Comparison of ENCODE assay signal across 15 cellular contexts in genomic region chr6:90583783-90584481, GRCh38. TPM values are rescaled to one million over a fixed set of nuclear protein-coding genes. Genes with fewer than 3 reads are reported as not detected.
A peak's percentile ranks its signal among the peaks of the same experiment; 100 is the strongest.
DNase-seq lines count a peak whose midpoint lies in the region; ATAC-seq, FAIRE-seq and TF ChIP-seq lines count a peak whose summit lies in the region.
"Had no signal": no experiment of that assay in that cellular context is flagged by ENCODE, and none has a peak within 500 bp of the region (broad histone marks: within the 10 kb centered on the region; RNA-seq: fewer than 3 reads in every experiment).

No MANE protein-coding gene starts in this region.

- peaks cover 24% of the 10 kb centered on the region for H3K4me1 ChIP-seq in PC-3 (ENCODE audit: insufficient read depth, low read length)
- H3K4me1 ChIP-seq in endothelial cell of umbilical vein (ENCODE audit: control insufficient read depth, extremely low read depth, insufficient read depth, low read length): peaks cover 22% of the 10 kb centered on the region
- peaks cover 24% of the 10 kb centered on the region for H3K4me1 ChIP-seq in smooth muscle cell (ENCODE audit: low read depth)

- H3K36me3 Mint-ChIP-seq in activated T-cell treated with anti-CD3 and anti-CD28 coated beads, Interleukin-2, amount 50 U/mL, for 24 hours (ENCODE audit: low read depth): peaks cover 37% of the 10 kb centered on the region

- peaks cover 7% of the 10 kb centered on the region for H3K27me3 Mint-ChIP-seq in activated T-cell treated with anti-CD3 and anti-CD28 coated beads, Interleukin-2, amount 50 U/mL, for 24 hours

- BruUV-seq in PC-3 (replicated peaks; lab: Mats Ljungman, UMichigan): no TSS peak
- BruUV-seq in endothelial cell of umbilical vein (replicated peaks; lab: Mats Ljungman, UMichigan): no TSS peak

- no peaks in the 10 kb centered on the region for H3K9me3 Mint-ChIP-seq in activated T-cell treated with anti-CD3 and anti-CD28 coated beads, Interleukin-2, amount 50 U/mL, for 24 hours

- H3K4me1 Mint-ChIP-seq in activated T-cell treated with anti-CD3 and anti-CD28 coated beads, Interleukin-2, amount 50 U/mL, for 24 hours (ENCODE audit: low read depth): peaks cover 67% of the 10 kb centered on the region

- TF ChIP-seq CTCF in PC-3 (conservative IDR thresholded peaks at IDR 0.05; ENCODE audit: low read depth, low read length): no peak
- TF ChIP-seq CTCF in endothelial cell of umbilical vein (IDR thresholded peaks at IDR 0.05; ENCODE audit: extremely low read depth in 1 of 2, insufficient read depth in 1 of 2, low read depth in 1 of 2, low read length in 2 of 2): no peak
- TF ChIP-seq CTCF in smooth muscle cell (IDR thresholded peaks at IDR 0.05; ENCODE audit: borderline replicate concordance, insufficient read depth, poor library complexity, severe bottlenecking): no peak

- TF ChIP-seq POLR2A in endothelial cell of umbilical vein (IDR thresholded peaks at IDR 0.05; ENCODE audit: low read depth, low read length): no peak

- dilution Hi-C loops in endothelial cell of umbilical vein (cut with MboI; ENCODE audit: extremely low pct_ligation_motif_present, low sequenced_read_pairs): no loop called here

- H3K9me3 ChIP-seq in PC-3 (ENCODE audit: low read length): no peaks in the 10 kb centered on the region
- no peaks in the 10 kb centered on the region for H3K9me3 ChIP-seq in endothelial cell of umbilical vein (replicated peaks; ENCODE audit: control insufficient read depth, insufficient read depth, low read length)
- no peaks in the 10 kb centered on the region for H3K9me3 ChIP-seq in smooth muscle cell (replicated peaks; ENCODE audit: low read depth)
- H3K9me3 ChIP-seq: sigmoid colon, upper lobe of right lung had no signal

- H3K4me2 ChIP-seq in PC-3 (ENCODE audit: low read length) (peak overlapping the region; percentile 96), endothelial cell of umbilical vein (ENCODE audit: insufficient read depth, low read length) (peak overlapping the region; percentile 98), smooth muscle cell (peak overlapping the region; percentile 98)

- no peak for DNase-seq in activated T-cell treated with anti-CD3 and anti-CD28 coated beads, Interleukin-2, amount 50 U/mL, for 24 hours
- DNase-seq in activated T-cell treated with anti-CD3 and anti-CD28 coated beads, Interleukin-2, amount 50 U/mL, for 48 hours: no peak
- DNase-seq in PC-3 (no peak), endothelial cell of umbilical vein (ENCODE audit: low read depth, low spot score) (no peak), smooth muscle cell (lab: John Stamatoyannopoulos, UW; ENCODE audit: unreplicated experiment) (no peak), left cardiac atrium (no peak), COLO829 (ENCODE audit: low spot score) (no peak)
- DNase-seq: cerebellar nuclear complex, H9, midbrain, NCI-H510A treated with DMSO at 0.1 percent for 48 hours, sigmoid colon, upper lobe of right lung had no signal

- H3K9ac ChIP-seq in PC-3 (ENCODE audit: low read length) (no peak overlapping the region), endothelial cell of umbilical vein (replicated peaks; ENCODE audit: extremely low read depth, insufficient read depth, low read length) (no peak overlapping the region), smooth muscle cell (ENCODE audit: low read depth) (no peak overlapping the region)

- H3K9me1 ChIP-seq in endothelial cell of umbilical vein (replicated peaks; ENCODE audit: control insufficient read depth, extremely low read depth, insufficient read depth, low read length): no peaks in the 10 kb centered on the region

- POLR2A ChIA-PET in PC-3 (lab: Charles Lee; ENCODE audit: unreplicated experiment) (no interaction called here), endothelial cell of umbilical vein (lab: Charles Lee) (no interaction called here)

- FAIRE-seq in endothelial cell of umbilical vein (lab: Jason Lieb, UNC): no peak

- no peak overlapping the region for H3K27ac ChIP-seq in PC-3 (ENCODE audit: low read length)
- H3K27ac ChIP-seq in endothelial cell of umbilical vein (ENCODE audit: insufficient read depth, low read depth, low read length): no peak overlapping the region
- H3K27ac ChIP-seq in smooth muscle cell (ENCODE audit: low read depth): peak overlapping the region; percentile 0
- H3K27ac ChIP-seq: sigmoid colon, upper lobe of right lung had no signal

- H3K27me3 ChIP-seq in PC-3 (ENCODE audit: low read length) (no peaks in the 10 kb centered on the region), endothelial cell of umbilical vein (ENCODE audit: control insufficient read depth in 2 of 2, insufficient read depth in 2 of 2, low read length in 2 of 2) (peaks cover 2% of the 10 kb centered on the region in 2 experiments), smooth muscle cell (ENCODE audit: low read depth) (no peaks in the 10 kb centered on the region)
- H3K27me3 ChIP-seq: sigmoid colon, upper lobe of right lung had no signal

- peaks cover 23% of the 10 kb centered on the region for H4K20me1 ChIP-seq in PC-3 (ENCODE audit: low read length)
- H4K20me1 ChIP-seq in endothelial cell of umbilical vein (replicated peaks; ENCODE audit: control insufficient read depth, extremely low read depth, insufficient read depth, low read length): peaks cover 2% of the 10 kb centered on the region
- H4K20me1 ChIP-seq in smooth muscle cell (ENCODE audit: low read depth): peaks cover 70% of the 10 kb centered on the region

- H3K4me3 ChIP-seq in PC-3 (ENCODE audit: low read length): peak overlapping the region; percentile 98; the same call in 1 of the 2 replicates
- H3K4me3 ChIP-seq in endothelial cell of umbilical vein (replicated peaks in 1 of 3; ENCODE audit: insufficient read depth in 1 of 3, low read depth in 1 of 3, low read length in 3 of 3): no peak overlapping the region
- H3K4me3 ChIP-seq in smooth muscle cell: peak overlapping the region; percentile 95
- H3K4me3 ChIP-seq: sigmoid colon, upper lobe of right lung had no signal

- peak overlapping the region; percentile 82 for H3K27ac Mint-ChIP-seq in activated T-cell treated with anti-CD3 and anti-CD28 coated beads, Interleukin-2, amount 50 U/mL, for 24 hours
- H3K27ac Mint-ChIP-seq: H9 had no signal

- H3K79me2 ChIP-seq in PC-3 (ENCODE audit: low read length): peaks cover 80% of the 10 kb centered on the region
- H3K79me2 ChIP-seq in endothelial cell of umbilical vein (ENCODE audit: control insufficient read depth, insufficient read depth, low read length): peaks cover 70% of the 10 kb centered on the region
- H3K79me2 ChIP-seq in smooth muscle cell (ENCODE audit: low read depth): peaks cover 76% of the 10 kb centered on the region

- peak overlapping the region; percentile 98 for H3K4me3 Mint-ChIP-seq in activated T-cell treated with anti-CD3 and anti-CD28 coated beads, Interleukin-2, amount 50 U/mL, for 24 hours

- no peaks in the 10 kb centered on the region for H3K9me2 ChIP-seq in PC-3 (replicated peaks; ENCODE audit: low read length)

- H3K36me3 ChIP-seq in PC-3 (ENCODE audit: low read depth, low read length) (no peaks in the 10 kb centered on the region), endothelial cell of umbilical vein (ENCODE audit: control insufficient read depth in 2 of 2, extremely low read depth in 1 of 2, insufficient read depth in 2 of 2, low read length in 2 of 2) (no peaks in the 10 kb centered on the region), smooth muscle cell (ENCODE audit: low read depth) (no peaks in the 10 kb centered on the region)
- H3K36me3 ChIP-seq: sigmoid colon, upper lobe of right lung had no signal

- no peak for ATAC-seq in PC-3
- ATAC-seq in left cardiac atrium: no peak
- no peak for ATAC-seq in HG02588 (IDR thresholded peaks at IDR 0.05; ENCODE audit: unreplicated experiment)
- ATAC-seq: Right ventricle myocardium inferior, upper lobe of right lung had no signal

- intact Hi-C loops in PC-3 (cut with micrococcal nuclease): no loop called here
- intact Hi-C loops in endothelial cell of umbilical vein (cut with micrococcal nuclease): loop anchor here (5.0 to 10.0 kb wide), 2 partner anchors 297 to 1619 kb away; partner anchors contain the start of gene RNGTT
- intact Hi-C loops in left cardiac atrium (cut with DNase I): no loop called here

- CTCF ChIA-PET in PC-3 (lab: Charles Lee) (no interaction called here), endothelial cell of umbilical vein (lab: Charles Lee) (interaction anchor here (0.9 to 1.0 kb wide), 2 partner anchors 9 to 82 kb away, joined by 3 read pairs; no protein-coding TSS in a partner anchor)

- H2AFZ ChIP-seq in PC-3 (ENCODE audit: low read length): no peak overlapping the region
- no peak overlapping the region for H2AFZ ChIP-seq in endothelial cell of umbilical vein (ENCODE audit: low read depth, low read length)
- no peak overlapping the region for H2AFZ ChIP-seq in smooth muscle cell (ENCODE audit: low read depth)

- H3F3A ChIP-seq in PC-3 (ENCODE audit: low read length, unreplicated experiment) (no peaks in the 10 kb centered on the region), smooth muscle cell (ENCODE audit: low read depth) (no peaks in the 10 kb centered on the region)

TF ChIP-seq in endothelial cell of umbilical vein, 7 proteins besides CTCF, POLR2A, EP300 and RAD21:
- TF ChIP-seq JUN (IDR thresholded peaks at IDR 0.05; ENCODE audit: borderline replicate concordance, insufficient read depth, insufficient read length, low read depth) (no peak), POLR2AphosphoS5 (IDR thresholded peaks at IDR 0.05; ENCODE audit: insufficient read depth, low read depth, low read length) (no peak), EZH2 (IDR thresholded peaks at IDR 0.05; ENCODE audit: borderline replicate concordance, low read depth, low read length, severe bottlenecking) (no peak), FOS (IDR thresholded peaks at IDR 0.05; ENCODE audit: borderline replicate concordance, insufficient read depth, low read length) (no peak), GATA2 (IDR thresholded peaks at IDR 0.05; ENCODE audit: insufficient read depth, insufficient read length, low read depth, low read length) (no peak), MYC (IDR thresholded peaks at IDR 0.05; ENCODE audit: low read depth, low read length) (no peak)
- TF ChIP-seq, protein P1, sequence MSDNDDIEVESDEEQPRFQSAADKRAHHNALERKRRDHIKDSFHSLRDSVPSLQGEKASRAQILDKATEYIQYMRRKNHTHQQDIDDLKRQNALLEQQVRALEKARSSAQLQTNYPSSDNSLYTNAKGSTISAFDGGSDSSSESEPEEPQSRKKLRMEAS (IDR thresholded peaks at IDR 0.05; ENCODE audit: insufficient read depth, insufficient read length): no peak

RNA-seq across cellular contexts. Expression of gene MAP3K7, which starts 2.9 kb away (rescaled TPM):
- 14.0 and 17.1 TPM in 2 replicates for total RNA-seq in PC-3 (2014; rRNA removed)
- total RNA-seq in endothelial cell of umbilical vein: 24.5 and 25.6 TPM in 2 replicates
- 12.5 and 15.3 TPM in 2 replicates for polyA plus RNA-seq in endothelial cell of umbilical vein
- 14.6 and 15.5 TPM in 2 replicates for polyA plus RNA-seq in endothelial cell of umbilical vein (2011; cell fraction: cytosol; rRNA removed)
- polyA plus RNA-seq in endothelial cell of umbilical vein (2011; cell fraction: nucleus; rRNA removed): 40.5 and 55.2 TPM in 2 replicates
- 15.8 and 19.9 TPM in 2 replicates for polyA plus RNA-seq in endothelial cell of umbilical vein (2012)
- 22.4 and 24.9 TPM in 2 replicates for polyA minus RNA-seq in endothelial cell of umbilical vein
- polyA minus RNA-seq in endothelial cell of umbilical vein (2011; cell fraction: cytosol; rRNA and poly(A)+ RNA removed): 10.7 TPM
- polyA minus RNA-seq in endothelial cell of umbilical vein (2011; cell fraction: nucleus; rRNA and poly(A)+ RNA removed): 41.9 and 55.6 TPM in 2 replicates
- total RNA-seq in smooth muscle cell: 40.4 and 48.3 TPM in 2 replicates
- polyA plus RNA-seq in smooth muscle cell: 20.3 and 22.0 TPM in 2 replicates
- total RNA-seq in left cardiac atrium: 10 to 100 TPM; 14.0 to 17.1 TPM

Comparison
In these comparisons a context has a peak if more than half of its experiments do, and no peak if none do; other contexts are left out.
1. H3K4me3 ChIP-seq: peak in PC-3 (single experiment) and smooth muscle cell (single experiment); none in endothelial cell of umbilical vein (0 of 3).
2. Peak in every context shown above with its lines, with median percentiles within 50 percentile points of each other: H3K4me2 ChIP-seq.